Comparison of ENCODE assay signal across 8 cellular contexts in the genomic region with DNA sequence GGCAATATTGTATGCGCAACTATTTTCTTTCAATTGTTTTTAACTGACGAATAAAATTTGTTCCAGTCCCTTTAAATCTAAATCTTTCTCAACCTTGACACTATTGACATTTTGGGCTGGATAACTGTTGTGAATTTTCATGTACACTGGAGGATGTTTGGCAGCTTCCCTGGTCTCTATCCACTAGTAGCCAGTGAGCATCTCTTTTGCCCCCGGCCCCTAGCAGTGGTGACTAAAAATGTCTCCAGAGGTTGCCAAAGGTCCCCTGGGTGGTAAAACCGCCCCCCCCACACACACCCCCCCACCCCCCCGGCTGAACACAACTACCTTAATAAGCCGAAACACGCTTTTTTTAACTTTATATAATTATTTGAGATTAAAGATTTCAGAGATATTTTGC. TPM values are rescaled to one million over a fixed set of nuclear protein-coding genes. Genes with fewer than 3 reads are reported as not detected.
DNase-seq lines count a peak whose midpoint lies in the region; ATAC-seq, FAIRE-seq and TF ChIP-seq lines count a peak whose summit lies in the region.

No MANE protein-coding gene starts in this region.

- H3K23me2 ChIP-seq in H9 (ENCODE audit: insufficient read length, low read depth, low read length, poor library complexity, severe bottlenecking): peaks cover 5% of the 10 kb centered on the region

- H4K5ac ChIP-seq in H9 (ENCODE audit: insufficient read length, low read depth, low read length): no peak overlapping the region

- H3K27ac ChIP-seq in A549 (peak overlapping the region; percentile 75 to 78), H9 (ENCODE audit: insufficient read length, low read depth, low read length) (no peak overlapping the region), lower lobe of right lung (peak overlapping the region; percentile 81)

- peaks cover 22 to 26% (median 24%) of the 10 kb centered on the region in 3 experiments for H3K36me3 Mint-ChIP-seq in H9 (ENCODE audit: insufficient read depth in 1 of 3, low read depth in 3 of 3)
- H3K36me3 Mint-ChIP-seq in activated naive CD8-positive, alpha-beta T cell treated with anti-CD3 and anti-CD28 coated beads, Interleukin-2, amount 50 U/mL, for 24 hours (ENCODE audit: low read depth): peaks cover 26% of the 10 kb centered on the region

- no peak overlapping the region for H2AK5ac ChIP-seq in H9 (ENCODE audit: insufficient read length, low read length)

- no peak overlapping the region for H3K18ac ChIP-seq in H9 (ENCODE audit: insufficient read length, low read depth, low read length)

- no peak for TF ChIP-seq EP300 in A549 (IDR thresholded peaks at IDR 0.05)

- no peak overlapping the region for H4K8ac ChIP-seq in H9 (replicated peaks; ENCODE audit: insufficient read length, low read depth, low read length)

- no peak overlapping the region for H2BK15ac ChIP-seq in H9 (ENCODE audit: low read depth, low read length)

- no peak overlapping the region for H2AFZ ChIP-seq in H9 (ENCODE audit: low read length)

- no peak overlapping the region for H4K91ac ChIP-seq in H9 (ENCODE audit: insufficient read length, low read depth, low read length)

- H3K79me1 ChIP-seq in H9 (ENCODE audit: insufficient read depth, low read depth, low read length, poor library complexity, severe bottlenecking): peaks cover 2% of the 10 kb centered on the region

- no peaks in the 10 kb centered on the region for H4K20me1 ChIP-seq in H9 (ENCODE audit: control insufficient read depth, insufficient read depth, insufficient read length)

- no peak overlapping the region for H3K23ac ChIP-seq in H9 (ENCODE audit: insufficient read length, low read depth, low read length)

- ATAC-seq in A549: no peak
- no peak for ATAC-seq in activated naive CD8-positive, alpha-beta T cell treated with anti-CD3 and anti-CD28 coated beads, Interleukin-2, amount 50 U/mL, for 24 hours
- no peak for ATAC-seq in lower lobe of right lung
- no peak for ATAC-seq in GM21515 (IDR thresholded peaks at IDR 0.05; ENCODE audit: unreplicated experiment)
- no peak for ATAC-seq in HG03571 (IDR thresholded peaks at IDR 0.05; ENCODE audit: unreplicated experiment)

- no peak overlapping the region for H2BK12ac ChIP-seq in H9 (ENCODE audit: insufficient read length, low read depth, low read length)

- H3K4me3 Mint-ChIP-seq in H9: peak overlapping the region; percentile 78 to 85
- peak overlapping the region; percentile 80 for H3K4me3 Mint-ChIP-seq in activated naive CD8-positive, alpha-beta T cell treated with anti-CD3 and anti-CD28 coated beads, Interleukin-2, amount 50 U/mL, for 24 hours

- no peak for TF ChIP-seq RAD21 in A549 (conservative IDR thresholded peaks at IDR 0.05 in 1 of 2, IDR thresholded peaks at IDR 0.05 in 1 of 2)

- H3K27me3 Mint-ChIP-seq in H9 (ENCODE audit: low read depth): no peaks in the 10 kb centered on the region
- no peaks in the 10 kb centered on the region for H3K27me3 Mint-ChIP-seq in activated naive CD8-positive, alpha-beta T cell treated with anti-CD3 and anti-CD28 coated beads, Interleukin-2, amount 50 U/mL, for 24 hours

- H3K4me1 ChIP-seq in A549: peaks cover 12% of the 10 kb centered on the region; the same call in 2 of the 3 replicates
- H3K4me1 ChIP-seq in H9 (ENCODE audit: insufficient read depth, low read length): no peaks in the 10 kb centered on the region
- H3K4me1 ChIP-seq in lower lobe of right lung: peaks cover 5% of the 10 kb centered on the region

- no peaks in the 10 kb centered on the region for H3K27me3 ChIP-seq in H9 (ENCODE audit: insufficient read depth, low read length)
- no peaks in the 10 kb centered on the region for H3K27me3 ChIP-seq in lower lobe of right lung (ENCODE audit: low read depth)

- CTCF ChIA-PET in A549 (lab: Yijun Ruan, JAX): no interaction called here

- WGBS in A549 (ENCODE audit: missing lambda C conversion rate): 15% methylated on average over 7 of the region's 7 CpGs
- WGBS in H9 (ENCODE audit: extremely low coverage, insufficient read length, low lambda C conversion rate): no CpG with 5 or more reads among the region's 7 CpGs

- H3K56ac ChIP-seq in H9 (ENCODE audit: insufficient read length, low read depth, low read length): no peak overlapping the region

- no peak for FAIRE-seq in A549 (lab: Jason Lieb, UNC)

- H3T11ph ChIP-seq in H9 (ENCODE audit: low read length): no peak overlapping the region

- H3K79me2 ChIP-seq in H9 (ENCODE audit: insufficient read depth, low read length): peaks cover 2% of the 10 kb centered on the region; the same call in 1 of the 2 replicates

- H3K36me3 ChIP-seq in lower lobe of right lung: no peaks in the 10 kb centered on the region

- no peak for TF ChIP-seq CTCF in A549 (IDR thresholded peaks at IDR 0.05)
- TF ChIP-seq CTCF in H9 (conservative IDR thresholded peaks at IDR 0.05): no peak
- no peak for TF ChIP-seq CTCF in lower lobe of right lung (IDR thresholded peaks at IDR 0.05)

- no peak for TF ChIP-seq POLR2A in A549 (IDR thresholded peaks at IDR 0.05; ENCODE audit: low read length)

- no peak overlapping the region for H3K4ac ChIP-seq in H9 (ENCODE audit: low read depth, low read length)

- peak overlapping the region in 1 of 3 experiments; percentile 79; a peak in 3 of 7 replicates for H3K27ac Mint-ChIP-seq in H9
- H3K27ac Mint-ChIP-seq in activated naive CD8-positive, alpha-beta T cell treated with anti-CD3 and anti-CD28 coated beads, Interleukin-2, amount 50 U/mL, for 24 hours: no peak overlapping the region

- H3K4me1 Mint-ChIP-seq in H9: peaks cover 2 to 5% of the 10 kb centered on the region in 2 experiments; a peak in 3 of 4 replicates
- H3K4me1 Mint-ChIP-seq in activated naive CD8-positive, alpha-beta T cell treated with anti-CD3 and anti-CD28 coated beads, Interleukin-2, amount 50 U/mL, for 24 hours: peaks cover 23% of the 10 kb centered on the region

- no peak overlapping the region for H2BK20ac ChIP-seq in H9 (ENCODE audit: low read depth, low read length, poor library complexity, severe bottlenecking)

- H3K14ac ChIP-seq in H9 (ENCODE audit: insufficient read depth, low read length): no peak overlapping the region

- intact Hi-C loops in lower lobe of right lung (cut with DNase I): no loop called here

- peak overlapping the region; percentile 74 for H3K9ac ChIP-seq in H9 (ENCODE audit: extremely low read depth, insufficient read length, low read length)

- POLR2A ChIA-PET in A549 (lab: Yijun Ruan, JAX): interaction anchor here (0.6 to 1.0 kb wide), 6 partner anchors 12 to 843 kb away, joined by 3 to 5 read pairs (median 4); a partner anchor contains a TSS

- peaks cover 12% of the 10 kb centered on the region for H3K9me3 ChIP-seq in A549
- no peaks in the 10 kb centered on the region for H3K9me3 ChIP-seq in H9 (ENCODE audit: control insufficient read depth, low read depth, low read length)
- H3K9me3 ChIP-seq in lower lobe of right lung: no peaks in the 10 kb centered on the region

- peaks cover 65 to 67% of the 10 kb centered on the region in 2 experiments for H3K9me3 Mint-ChIP-seq in H9
- H3K9me3 Mint-ChIP-seq in activated naive CD8-positive, alpha-beta T cell treated with anti-CD3 and anti-CD28 coated beads, Interleukin-2, amount 50 U/mL, for 24 hours: no peaks in the 10 kb centered on the region

- DNase-seq in A549 (ENCODE audit: low read depth in 1 of 2, low spot score in 1 of 2): no peak
- no peak for DNase-seq in H9
- DNase-seq in activated naive CD8-positive, alpha-beta T cell treated with anti-CD3 and anti-CD28 coated beads, Interleukin-2, amount 50 U/mL, for 24 hours: peak; percentile 9
- no peak for DNase-seq in lower lobe of right lung
- DNase-seq in GM03348 (ENCODE audit: low spot score): no peak
- no peak for DNase-seq in GM19238 (ENCODE audit: insufficient read length, low spot score)

- no peak overlapping the region for H2BK120ac ChIP-seq in H9 (ENCODE audit: low read depth, low read length, poor library complexity, severe bottlenecking)

- H3K4me3 ChIP-seq in A549 (peak overlapping the region; percentile 89), lower lobe of right lung (peak overlapping the region; percentile 72)

- peak overlapping the region; percentile 71 for H3K4me2 ChIP-seq in A549
- peak overlapping the region; percentile 54 for H3K4me2 ChIP-seq in H9 (ENCODE audit: insufficient read depth, insufficient read length, low read length)

- no peak overlapping the region for H2BK5ac ChIP-seq in H9 (ENCODE audit: insufficient read length, low read length)

TF ChIP-seq in A549, 52 proteins besides CTCF, POLR2A, EP300 and RAD21:
- TF ChIP-seq RCOR1 (IDR thresholded peaks at IDR 0.05; ENCODE audit: low read depth, low read length) (no peak), GATA3 (IDR thresholded peaks at IDR 0.05; ENCODE audit: borderline replicate concordance) (no peak)
TF ChIP-seq in A549: peak in this region for 0.

RNA-seq across cellular contexts. Expression of a gene that starts 0.5 kb away (rescaled TPM):
- 7.7 and 7.8 TPM in 2 replicates for polyA plus RNA-seq in A549 (2011; rRNA removed)
- polyA plus RNA-seq in A549 (2012; cell fraction: cytosol; rRNA removed): 1.6 and 2.0 TPM in 2 replicates
- 1.1 and 1.5 TPM in 2 replicates for polyA plus RNA-seq in A549 (2012; cell fraction: nucleus; rRNA removed)
- 4.3 to 5.3 TPM (median 5.0 TPM) in 3 replicates for polyA plus RNA-seq in A549 (2017; fragmentation: RNase III; extraction: RNeasy Plus Mini Kit Qiagen cat#74134 plus additional on column Dnase treatment)
- polyA minus RNA-seq in A549 (2011; rRNA and poly(A)+ RNA removed): 4.5 and 5.6 TPM in 2 replicates
- total RNA-seq in H9 (2021): 11.3 and 12.1 TPM in 2 replicates
- 1.5 TPM for total RNA-seq in lower lobe of right lung

RNA-seq across cellular contexts. Expression of a gene that starts 0.9 kb away (rescaled TPM):
- polyA plus RNA-seq in A549 (2011; rRNA removed) (24.3 and 28.4 TPM in 2 replicates), A549 (2017; fragmentation: RNase III; extraction: RNeasy Plus Mini Kit Qiagen cat#74134 plus additional on column Dnase treatment) (8.4 to 10.0 TPM (median 9.2 TPM) in 3 replicates)
- polyA plus RNA-seq in A549 (2012; cell fraction: cytosol; rRNA removed): 4.0 and 4.1 TPM in 2 replicates
- 1.6 and 3.1 TPM in 2 replicates for polyA plus RNA-seq in A549 (2012; cell fraction: nucleus; rRNA removed)
- 12.7 and 18.0 TPM in 2 replicates for polyA minus RNA-seq in A549 (2011; rRNA and poly(A)+ RNA removed)
- total RNA-seq in H9 (2021) (6.4 and 6.6 TPM in 2 replicates), lower lobe of right lung (39.8 TPM)
